10 cellular contexts compared by ENCODE assay signal in the genomic region with DNA sequence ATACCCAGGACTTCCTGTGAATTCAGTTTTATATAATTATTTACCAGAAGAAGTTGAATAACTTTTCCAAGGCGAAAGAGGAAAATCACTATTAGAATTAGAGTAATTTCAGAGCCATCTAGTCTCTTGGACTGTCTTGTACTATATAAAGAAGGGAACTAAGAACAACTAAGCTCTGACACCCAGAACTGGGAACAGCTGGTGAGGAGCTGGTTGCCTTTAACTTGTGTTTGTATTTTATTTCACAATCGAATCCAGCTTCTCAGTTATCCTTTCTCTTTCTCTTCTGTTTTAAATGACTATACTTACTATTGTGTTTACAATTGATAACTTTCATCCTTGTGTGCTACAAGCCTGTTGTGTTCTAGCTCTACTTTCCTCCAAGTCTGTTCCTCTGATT. TPM values are rescaled to one million over a fixed set of nuclear protein-coding genes. Genes with fewer than 3 reads are reported as not detected.
DNase-seq lines count a peak whose midpoint lies in the region; ATAC-seq, FAIRE-seq and TF ChIP-seq lines count a peak whose summit lies in the region.
"Had no signal": no experiment of that assay in that cellular context is flagged by ENCODE, and none has a peak within 500 bp of the region (broad histone marks: within the 10 kb centered on the region; RNA-seq: fewer than 3 reads in every experiment).

No MANE protein-coding gene starts in this region.

- H3K4ac ChIP-seq in IMR-90 (ENCODE audit: low read depth, low read length): no peak overlapping the region

- no peaks in the 10 kb centered on the region for H3K36me3 Mint-ChIP-seq in stimulated activated effector memory CD8-positive, alpha-beta T cell treated with anti-CD3 and anti-CD28 coated beads, Interleukin-12 subunit alpha, Interleukin-12 subunit beta, amount 100 ng/mL, for 72 hours

- no peak for FAIRE-seq in HTR-8/SVneo (lab: Jason Lieb, UNC)

- CTCF ChIA-PET in IMR-90 (lab: Yijun Ruan, JAX): interaction anchor here (0.6 to 1.5 kb wide), 5 partner anchors 10 to 1225 kb away, joined by 3 to 7 read pairs (median 3); no protein-coding TSS in a partner anchor

- no TSS peak for BruUV-seq in IMR-90 (replicated peaks; lab: Mats Ljungman, UMichigan)

- dilution Hi-C loops in IMR-90 (cut with HindIII; ENCODE audit: low sequenced_read_pairs, unreplicated experiment): no loop called here

- H4K5ac ChIP-seq in IMR-90 (ENCODE audit: low read depth, low read length): no peak overlapping the region

- H3K4me1 Mint-ChIP-seq in stimulated activated effector memory CD8-positive, alpha-beta T cell treated with anti-CD3 and anti-CD28 coated beads, Interleukin-12 subunit alpha, Interleukin-12 subunit beta, amount 100 ng/mL, for 72 hours: peaks cover 40% of the 10 kb centered on the region

- H2BK120ac ChIP-seq in IMR-90 (ENCODE audit: low read depth, low read length): no peak overlapping the region

- no peaks in the 10 kb centered on the region for H3K9me3 ChIP-seq in IMR-90 (ENCODE audit: control insufficient read depth, insufficient read depth, low read length)

- DNase-seq in IMR-90 (peak; percentile 74), amniotic epithelial cell (ENCODE audit: low read depth) (peak; percentile 46), left lobe of liver (ENCODE audit: low spot score) (no peak), HTR-8/SVneo (ENCODE audit: insufficient read length, low spot score) (no peak)
- no peak for DNase-seq in stimulated activated effector memory CD8-positive, alpha-beta T cell treated with anti-CD3 and anti-CD28 coated beads, Interleukin-12 subunit alpha, Interleukin-12 subunit beta, amount 100 ng/mL, for 72 hours (ENCODE audit: low spot score in 2 of 2)
- DNase-seq: GF-D8, NCI-H1930, T-cell had no signal

- H3K18ac ChIP-seq in IMR-90 (ENCODE audit: low read depth, low read length): no peak overlapping the region

- 0 out of 2 replicates have a peak, but pooled peaks cover 5% of the 10 kb centered on the region for H3K9me1 ChIP-seq in IMR-90 (ENCODE audit: insufficient read depth, low read length)

- H3K27me3 ChIP-seq in IMR-90 (ENCODE audit: control insufficient read depth, insufficient read depth, low read length): no peaks in the 10 kb centered on the region

- no peak overlapping the region for H3K9ac ChIP-seq in IMR-90 (ENCODE audit: low read depth, low read length)

- peaks cover 12% of the 10 kb centered on the region for H4K20me1 ChIP-seq in IMR-90 (ENCODE audit: insufficient read depth, low read length)

- H2AK5ac ChIP-seq in IMR-90 (ENCODE audit: low read depth, low read length): no peak overlapping the region

- TF ChIP-seq CTCF in IMR-90 (conservative IDR thresholded peaks at IDR 0.05; ENCODE audit: low read depth, low read length): no peak

- H4K8ac ChIP-seq in IMR-90 (ENCODE audit: low read depth in 2 of 2, low read length in 2 of 2): no peak overlapping the region

- ATAC-seq in IMR-90 (ENCODE audit: low read depth) (peak; percentile 77), left lobe of liver (peak; percentile 91), GM21717 (IDR thresholded peaks at IDR 0.05; ENCODE audit: unreplicated experiment) (no peak), HG02798 (IDR thresholded peaks at IDR 0.05; ENCODE audit: poor library complexity, unreplicated experiment) (no peak)
- ATAC-seq in stimulated activated effector memory CD8-positive, alpha-beta T cell treated with anti-CD3 and anti-CD28 coated beads, Interleukin-12 subunit alpha, Interleukin-12 subunit beta, amount 100 ng/mL, for 72 hours: no peak
- ATAC-seq: T-cell had no signal

- H2BK5ac ChIP-seq in IMR-90 (ENCODE audit: low read depth, low read length, poor library complexity, severe bottlenecking): no peak overlapping the region

- H2AFZ ChIP-seq in IMR-90 (replicated peaks; ENCODE audit: low read length, poor library complexity): no peak overlapping the region

- no peak overlapping the region for H3K14ac ChIP-seq in IMR-90 (replicated peaks; ENCODE audit: low read depth, low read length)

- no peak overlapping the region for H2BK15ac ChIP-seq in IMR-90 (ENCODE audit: low read depth, low read length)

- H3K9me3 Mint-ChIP-seq in stimulated activated effector memory CD8-positive, alpha-beta T cell treated with anti-CD3 and anti-CD28 coated beads, Interleukin-12 subunit alpha, Interleukin-12 subunit beta, amount 100 ng/mL, for 72 hours: no peaks in the 10 kb centered on the region
- H3K9me3 Mint-ChIP-seq: T-cell had no signal

- TF ChIP-seq POLR2A in IMR-90 (IDR thresholded peaks at IDR 0.05; ENCODE audit: low read depth, low read length): no peak

- no CpG with 5 or more reads among the region's 2 CpGs for WGBS in IMR-90 (ENCODE audit: extremely low coverage in 2 of 2, insufficient read length in 1 of 2), 2 experiments

- H3K4me1 ChIP-seq in IMR-90 (ENCODE audit: control insufficient read depth, insufficient read depth, low read length): peaks cover 12% of the 10 kb centered on the region

- no peak for TF ChIP-seq RAD21 in IMR-90 (IDR thresholded peaks at IDR 0.05; ENCODE audit: low read length)

- POLR2A ChIA-PET in IMR-90 (lab: Charles Lee; ENCODE audit: unreplicated experiment): no interaction called here

- no peak overlapping the region for H3K56ac ChIP-seq in IMR-90 (ENCODE audit: extremely low read depth, insufficient read depth, low read length)

- H3K27ac Mint-ChIP-seq in stimulated activated effector memory CD8-positive, alpha-beta T cell treated with anti-CD3 and anti-CD28 coated beads, Interleukin-12 subunit alpha, Interleukin-12 subunit beta, amount 100 ng/mL, for 72 hours: peak overlapping the region; percentile 60

- intact Hi-C loops in IMR-90 (cut with micrococcal nuclease): loop anchor here (5.0 kb wide), 1 partner anchor 42 kb away; no protein-coding TSS in a partner anchor

- H2AK9ac ChIP-seq in IMR-90 (replicated peaks; ENCODE audit: low read depth, low read length, poor library complexity): no peak overlapping the region

- peak overlapping the region; percentile 43; the same call in 1 of the 2 replicates for H3K27ac ChIP-seq in IMR-90 (ENCODE audit: insufficient read depth, low read length)

- no peak overlapping the region for H3K4me3 ChIP-seq in IMR-90 (ENCODE audit: insufficient read depth, low read depth, low read length)

- no peak overlapping the region for H2BK20ac ChIP-seq in IMR-90 (ENCODE audit: low read depth, low read length)

- H3K4me3 Mint-ChIP-seq in stimulated activated effector memory CD8-positive, alpha-beta T cell treated with anti-CD3 and anti-CD28 coated beads, Interleukin-12 subunit alpha, Interleukin-12 subunit beta, amount 100 ng/mL, for 72 hours: no peak overlapping the region
- H3K4me3 Mint-ChIP-seq: T-cell had no signal

- H3K23ac ChIP-seq in IMR-90 (ENCODE audit: low read depth, low read length): no peak overlapping the region

- H3K4me2 ChIP-seq in IMR-90 (ENCODE audit: low read depth, low read length): peak overlapping the region; percentile 87

- no peaks in the 10 kb centered on the region for H3K36me3 ChIP-seq in IMR-90 (ENCODE audit: control insufficient read depth, insufficient read depth, low read length)

- no peak overlapping the region for H4K91ac ChIP-seq in IMR-90 (ENCODE audit: insufficient read depth, low read depth, low read length)

- in situ Hi-C loops in IMR-90 (cut with MboI; ENCODE audit: low sequenced_read_pairs): no loop called here

- peaks cover 17 to 77% of the 10 kb centered on the region in 2 experiments; a peak in 3 of 4 replicates for H3K79me1 ChIP-seq in IMR-90 (ENCODE audit: low read depth in 1 of 2, low read length in 2 of 2)

TF ChIP-seq in IMR-90, 13 proteins besides CTCF, POLR2A, EP300 and RAD21:
- TF ChIP-seq RCOR1 (IDR thresholded peaks at IDR 0.05; ENCODE audit: insufficient replicate concordance, low read length): no peak
- peak; percentile 81 for TF ChIP-seq CEBPB (IDR thresholded peaks at IDR 0.05; ENCODE audit: low read depth, low read length)

RNA-seq across cellular contexts. Expression of gene SNX27, which starts 8.4 kb away (rescaled TPM):
- total RNA-seq in IMR-90 (2012; rRNA removed): 25.6 and 34.4 TPM in 2 replicates
- polyA plus RNA-seq in IMR-90 (2012; rRNA removed): 9.3 and 12.3 TPM in 2 replicates
- 4.6 and 5.4 TPM in 2 replicates for polyA plus RNA-seq in IMR-90 (2012; cell fraction: cytosol; rRNA removed)
- 6.0 and 17.1 TPM in 2 replicates for polyA plus RNA-seq in IMR-90 (2012; cell fraction: nucleus; rRNA removed; ENCODE audit: low replicate concordance)
- 15.6 TPM for total RNA-seq in left lobe of liver

Comparison
In these comparisons a context has a peak if more than half of its experiments do, and no peak if none do; other contexts are left out.
1. ATAC-seq: peak in IMR-90 (single experiment) and left lobe of liver (single experiment); none in stimulated activated effector memory CD8-positive, alpha-beta T cell treated with anti-CD3 and anti-CD28 coated beads, Interleukin-12 subunit alpha, Interleukin-12 subunit beta, amount 100 ng/mL, for 72 hours (single experiment), GM21717 (single experiment) and HG02798 (single experiment).
2. DNase-seq: peak in IMR-90 (single experiment) and amniotic epithelial cell (single experiment); none in left lobe of liver (single experiment), stimulated activated effector memory CD8-positive, alpha-beta T cell treated with anti-CD3 and anti-CD28 coated beads, Interleukin-12 subunit alpha, Interleukin-12 subunit beta, amount 100 ng/mL, for 72 hours (0 of 2) and HTR-8/SVneo (single experiment).